ENCODE assay signal across 7 cellular contexts in the genomic region with DNA sequence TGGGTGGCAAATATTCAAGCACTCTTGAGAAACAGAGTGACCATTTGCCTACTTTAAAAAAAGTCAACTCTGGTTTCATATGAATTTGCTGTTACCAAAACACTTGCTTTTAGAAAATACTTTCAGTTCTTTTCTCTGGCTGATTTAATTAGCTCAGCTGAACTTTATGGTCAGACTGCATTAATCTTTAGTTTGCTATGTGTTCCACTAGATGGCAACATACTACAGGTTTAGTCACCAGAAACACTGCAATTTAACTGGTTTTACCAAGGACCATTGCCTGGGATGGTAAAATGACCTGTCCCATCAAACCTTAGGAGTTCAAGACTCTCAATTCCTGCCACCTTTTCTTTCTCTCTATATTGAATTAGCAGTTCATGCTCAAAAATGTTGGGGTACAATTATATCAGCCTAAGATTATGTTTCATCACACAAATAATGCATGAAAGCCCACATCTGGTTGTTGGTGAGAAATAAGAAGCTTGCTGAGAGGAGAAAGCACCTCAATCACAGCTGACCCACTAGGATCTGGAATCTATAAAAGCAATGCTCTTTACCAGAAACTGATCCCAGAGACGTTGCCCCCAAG. TPM values are rescaled to one million over a fixed set of nuclear protein-coding genes. Genes with fewer than 3 reads are reported as not detected.
DNase-seq lines count a peak whose midpoint lies in the region; ATAC-seq and TF ChIP-seq lines count a peak whose summit lies in the region.

No MANE protein-coding gene starts in this region.

- TF ChIP-seq CTCF in RWPE2 (IDR thresholded peaks at IDR 0.05; ENCODE audit: poor library complexity, severe bottlenecking) (peak; percentile 84), epithelial cell of proximal tubule (conservative IDR thresholded peaks at IDR 0.05; ENCODE audit: low read depth, low read length) (peak; percentile 70), natural killer cell (IDR thresholded peaks at IDR 0.05) (peak; percentile 74)

- no peak overlapping the region for H3K4me3 Mint-ChIP-seq in natural killer cell

- intact Hi-C loops in natural killer cell (cut with micrococcal nuclease): loop anchor here (1.0 to 5.0 kb wide), 2 partner anchors 148 to 1111 kb away; no protein-coding TSS in a partner anchor

- no peaks in the 10 kb centered on the region for H3K9me3 ChIP-seq in RWPE2 (ENCODE audit: severe bottlenecking)

- no peaks in the 10 kb centered on the region for H3K36me3 ChIP-seq in RWPE2 (ENCODE audit: low read depth)

- no peaks in the 10 kb centered on the region for H3K36me3 Mint-ChIP-seq in natural killer cell

- H3K4me1 ChIP-seq in RWPE2 (ENCODE audit: insufficient read depth, poor library complexity, severe bottlenecking): peaks cover 3% of the 10 kb centered on the region

- no peak overlapping the region for H3K4me3 ChIP-seq in RWPE2 (ENCODE audit: severe bottlenecking)
- H3K4me3 ChIP-seq in epithelial cell of proximal tubule (ENCODE audit: low read depth, low read length): no peak overlapping the region

- in situ Hi-C loops in G401 (cut with HindIII; ENCODE audit: low sequenced_read_pairs): no loop called here

- no peaks in the 10 kb centered on the region for H3K9me3 Mint-ChIP-seq in natural killer cell

- no peaks in the 10 kb centered on the region for H3K27me3 Mint-ChIP-seq in natural killer cell (ENCODE audit: low read depth in 2 of 2)

- no peaks in the 10 kb centered on the region for H3K27me3 ChIP-seq in RWPE2 (ENCODE audit: insufficient read depth, poor library complexity, severe bottlenecking)

- no peak overlapping the region for H3K27ac ChIP-seq in RWPE2 (ENCODE audit: poor library complexity, severe bottlenecking)

- peaks cover 63 to 74% of the 10 kb centered on the region in 2 donors for H3K4me1 Mint-ChIP-seq in natural killer cell

- DNase-seq in G401 (ENCODE audit: low spot score) (peak; percentile 72), RWPE2 (ENCODE audit: low spot score) (no peak), epithelial cell of proximal tubule (ENCODE audit: low read depth) (no peak), natural killer cell (no peak)
- DNase-seq in stimulated activated CD4-positive, alpha-beta T cell treated with anti-CD3 and anti-CD28 coated beads, Interleukin-15, amount 100 ng/mL, for 24 hours: no peak

- ATAC-seq in GM19452 (IDR thresholded peaks at IDR 0.05; ENCODE audit: unreplicated experiment): peak; percentile 78
- ATAC-seq in HG03565 (IDR thresholded peaks at IDR 0.05; ENCODE audit: unreplicated experiment): peak; percentile 87
- ATAC-seq in RWPE2 (ENCODE audit: low read depth): peak; percentile 53; the same call in 1 of the 3 replicates
- ATAC-seq in natural killer cell: peak; percentile 76 to 82 (median 79)

- H3K27ac Mint-ChIP-seq in natural killer cell: peak overlapping the region in 1 of 2 donors; percentile 72

RNA-seq across cellular contexts. Expression of a gene that starts 14.2 kb away (rescaled TPM):
- total RNA-seq in G401 (2014; rRNA removed; shearing (Covaris generic)): not detected in 2 replicates
- total RNA-seq in epithelial cell of proximal tubule: 2.5 and 2.7 TPM in 2 replicates
- 10 to 100 TPM; 44.9 to 52.2 (median 46.7) TPM for total RNA-seq in natural killer cell

RNA-seq across cellular contexts. Expression of a gene that starts 42.7 kb away (rescaled TPM):
- 0.31 TPM in 1 of 2 replicates, not detected in the other for total RNA-seq in G401 (2014; rRNA removed; shearing (Covaris generic))
- total RNA-seq in epithelial cell of proximal tubule: 1.2 and 3.9 TPM in 2 replicates
- 1 to 10 TPM in 1 of 3 donors, under 1 TPM in 1, not detected in 1; 0.14 to 2.8 TPM for total RNA-seq in natural killer cell

Comparison
In these comparisons a context has a peak if more than half of its experiments do, and no peak if none do; other contexts are left out.
1. RNA of a gene that starts 14.2 kb away (total RNA-seq): 44.9 to 52.2 TPM in natural killer cell; 2.5 to 2.7 TPM in epithelial cell of proximal tubule and not detected in G401; every median in the first group is over 10 times any median in the second.
2. Peak in every context shown above with its lines, with median percentiles within 50 percentile points of each other: ATAC-seq and CTCF ChIP-seq.